ENCODE assay signal across 2 cellular contexts in genomic region chr1:54715493-54716298, GRCh38.
TF ChIP-seq lines count a peak whose summit lies in the region.

A gene with protein sequence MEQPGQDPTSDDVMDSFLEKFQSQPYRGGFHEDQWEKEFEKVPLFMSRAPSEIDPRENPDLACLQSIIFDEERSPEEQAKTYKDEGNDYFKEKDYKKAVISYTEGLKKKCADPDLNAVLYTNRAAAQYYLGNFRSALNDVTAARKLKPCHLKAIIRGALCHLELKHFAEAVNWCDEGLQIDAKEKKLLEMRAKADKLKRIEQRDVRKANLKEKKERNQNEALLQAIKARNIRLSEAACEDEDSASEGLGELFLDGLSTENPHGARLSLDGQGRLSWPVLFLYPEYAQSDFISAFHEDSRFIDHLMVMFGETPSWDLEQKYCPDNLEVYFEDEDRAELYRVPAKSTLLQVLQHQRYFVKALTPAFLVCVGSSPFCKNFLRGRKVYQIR (plus strand): TSS chr1:54715861. CDS start chr1:54715909, 48 bp downstream.

TF ChIP-seq in HEK293, 187 proteins besides CTCF, POLR2A, EP300 and RAD21 (continued from another document and continues in another):
- no peak for TF ChIP-seq BCL6B (tag by site-specific recombination; IDR thresholded peaks at IDR 0.05)
- TF ChIP-seq ZBTB44 (tag by site-specific recombination; IDR thresholded peaks at IDR 0.05): no peak
- TF ChIP-seq YY2 (tag by site-specific recombination; IDR thresholded peaks at IDR 0.05): peak; percentile 65
- TF ChIP-seq, protein P1, sequence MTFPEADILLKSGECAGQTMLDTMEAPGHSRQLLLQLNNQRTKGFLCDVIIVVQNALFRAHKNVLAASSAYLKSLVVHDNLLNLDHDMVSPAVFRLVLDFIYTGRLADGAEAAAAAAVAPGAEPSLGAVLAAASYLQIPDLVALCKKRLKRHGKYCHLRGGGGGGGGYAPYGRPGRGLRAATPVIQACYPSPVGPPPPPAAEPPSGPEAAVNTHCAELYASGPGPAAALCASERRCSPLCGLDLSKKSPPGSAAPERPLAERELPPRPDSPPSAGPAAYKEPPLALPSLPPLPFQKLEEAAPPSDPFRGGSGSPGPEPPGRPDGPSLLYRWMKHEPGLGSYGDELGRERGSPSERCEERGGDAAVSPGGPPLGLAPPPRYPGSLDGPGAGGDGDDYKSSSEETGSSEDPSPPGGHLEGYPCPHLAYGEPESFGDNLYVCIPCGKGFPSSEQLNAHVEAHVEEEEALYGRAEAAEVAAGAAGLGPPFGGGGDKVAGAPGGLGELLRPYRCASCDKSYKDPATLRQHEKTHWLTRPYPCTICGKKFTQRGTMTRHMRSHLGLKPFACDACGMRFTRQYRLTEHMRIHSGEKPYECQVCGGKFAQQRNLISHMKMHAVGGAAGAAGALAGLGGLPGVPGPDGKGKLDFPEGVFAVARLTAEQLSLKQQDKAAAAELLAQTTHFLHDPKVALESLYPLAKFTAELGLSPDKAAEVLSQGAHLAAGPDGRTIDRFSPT (tag by site-specific recombination; IDR thresholded peaks at IDR 0.05): peak; percentile 73; the same call in 1 of the 2 replicates
- TF ChIP-seq SALL2 (tag by site-specific recombination; IDR thresholded peaks at IDR 0.05; ENCODE audit: borderline replicate concordance): peak; percentile 75; the same call in 1 of the 2 replicates
- no peak for TF ChIP-seq ZNF223 (tag by site-specific recombination; IDR thresholded peaks at IDR 0.05)
- TF ChIP-seq ZNF391 (tag by site-specific recombination; IDR thresholded peaks at IDR 0.05; ENCODE audit: borderline replicate concordance, low read depth): no peak
- no peak for TF ChIP-seq ZNF549 (tag by site-specific recombination; IDR thresholded peaks at IDR 0.05)
- no peak for TF ChIP-seq ZNF658 (tag by site-specific recombination; IDR thresholded peaks at IDR 0.05)
- TF ChIP-seq REPIN1 (tag by site-specific recombination; IDR thresholded peaks at IDR 0.05; ENCODE audit: low read depth): peak; percentile 81; the same call in 1 of the 2 replicates
- no peak for TF ChIP-seq BCL11A (tag by site-specific recombination; IDR thresholded peaks at IDR 0.05; ENCODE audit: low read depth)
- peak; percentile 86 for TF ChIP-seq ZBTB21 (tag by site-specific recombination; IDR thresholded peaks at IDR 0.05)
- peak; percentile 53; the same call in 1 of the 2 replicates for TF ChIP-seq MZF1 (tag by site-specific recombination; IDR thresholded peaks at IDR 0.05; ENCODE audit: borderline replicate concordance)
- TF ChIP-seq ZNF26 (tag by site-specific recombination; IDR thresholded peaks at IDR 0.05): no peak
- peak; percentile 99 for TF ChIP-seq ZBTB11 (tag by site-specific recombination; conservative IDR thresholded peaks at IDR 0.05; ENCODE audit: low read depth)

TF ChIP-seq in SK-N-SH treated with all-trans-retinoic acid at 6 μM for 48 hours, 23 proteins besides CTCF, POLR2A, EP300 and RAD21 (continued from another document):
- TF ChIP-seq, protein P2, sequence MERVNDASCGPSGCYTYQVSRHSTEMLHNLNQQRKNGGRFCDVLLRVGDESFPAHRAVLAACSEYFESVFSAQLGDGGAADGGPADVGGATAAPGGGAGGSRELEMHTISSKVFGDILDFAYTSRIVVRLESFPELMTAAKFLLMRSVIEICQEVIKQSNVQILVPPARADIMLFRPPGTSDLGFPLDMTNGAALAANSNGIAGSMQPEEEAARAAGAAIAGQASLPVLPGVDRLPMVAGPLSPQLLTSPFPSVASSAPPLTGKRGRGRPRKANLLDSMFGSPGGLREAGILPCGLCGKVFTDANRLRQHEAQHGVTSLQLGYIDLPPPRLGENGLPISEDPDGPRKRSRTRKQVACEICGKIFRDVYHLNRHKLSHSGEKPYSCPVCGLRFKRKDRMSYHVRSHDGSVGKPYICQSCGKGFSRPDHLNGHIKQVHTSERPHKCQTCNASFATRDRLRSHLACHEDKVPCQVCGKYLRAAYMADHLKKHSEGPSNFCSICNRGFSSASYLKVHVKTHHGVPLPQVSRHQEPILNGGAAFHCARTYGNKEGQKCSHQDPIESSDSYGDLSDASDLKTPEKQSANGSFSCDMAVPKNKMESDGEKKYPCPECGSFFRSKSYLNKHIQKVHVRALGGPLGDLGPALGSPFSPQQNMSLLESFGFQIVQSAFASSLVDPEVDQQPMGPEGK (CRISPR knock-in tag; IDR thresholded peaks at IDR 0.05; ENCODE audit: borderline replicate concordance): no peak
